10 cellular contexts compared by ENCODE assay signal in genomic region chr11:3950996-3951662, GRCh38.
DNase-seq lines count a peak whose midpoint lies in the region; ATAC-seq and TF ChIP-seq lines count a peak whose summit lies in the region.
"Had no signal": no experiment of that assay in that cellular context is flagged by ENCODE, and none has a peak within 500 bp of the region (broad histone marks: within the 10 kb centered on the region; RNA-seq: fewer than 3 reads in every experiment).

No MANE protein-coding gene starts in this region.

- H3K27ac ChIP-seq in iPS DF 6.9 (ENCODE audit: low read length) (no peak overlapping the region), WERI-Rb-1 (no peak overlapping the region)
- H3K27ac ChIP-seq: SK-N-MC had no signal

- POLR2A ChIA-PET in activated CD4-positive, alpha-beta T cell treated with anti-CD3 and anti-CD28 coated beads, Interleukin-2, amount 10 ng/mL, durations not matched to agents 7 days and 5 days (lab: Charles Lee) = interaction anchor here (0.8 to 1.6 kb wide), 2 partner anchors 96 to 107 kb away, joined by 4 read pairs; partner anchors contain the start of gene STIM1

- H3K27me3 ChIP-seq in iPS DF 6.9 (ENCODE audit: control insufficient read depth, insufficient read depth, low read length) = no peaks in the 10 kb centered on the region
- no peaks in the 10 kb centered on the region for H3K27me3 ChIP-seq in WERI-Rb-1 (ENCODE audit: insufficient read depth, low read depth, severe bottlenecking)

- DNase-seq in activated CD4-positive, alpha-beta T cell treated with anti-CD3 and anti-CD28 coated beads, Interleukin-2, amount 10 ng/mL, durations not matched to agents 7 days and 5 days = peak; percentile 34
- no peak for DNase-seq in activated CD4-positive, alpha-beta T cell treated with anti-CD3 and anti-CD28 coated beads, Interleukin-2, amount 50 U/mL, for 4 hours
- DNase-seq in activated T-helper 2 cell treated with anti-CD3 and anti-CD28 coated beads, Interferon-gamma antibody, Interleukin-2, Interleukin-4, amounts not matched to agents 10 μg/mL and 5 μg/mL and 100 μg/mL, durations not matched to agents 14 hours and 24 hours and 36 hours (ENCODE audit: low spot score) = no peak
- DNase-seq in iPS DF 6.9 (ENCODE audit: low read depth, low spot score) (peak; percentile 18), stromal cell of bone marrow (ENCODE audit: low read depth) (peak; percentile 51), putamen (ENCODE audit: low spot score) (no peak), WERI-Rb-1 (no peak)

- H3K36me3 ChIP-seq in iPS DF 6.9 (ENCODE audit: control insufficient read depth, insufficient read depth, low read length) (no peaks in the 10 kb centered on the region), WERI-Rb-1 (no peaks in the 10 kb centered on the region)

- H3K36me3 Mint-ChIP-seq in activated CD4-positive, alpha-beta T cell treated with anti-CD3 and anti-CD28 coated beads, Interleukin-2, amount 10 ng/mL, durations not matched to agents 7 days and 5 days (ENCODE audit: low read depth) = peaks cover 64% of the 10 kb centered on the region
- peaks cover 38% of the 10 kb centered on the region for H3K36me3 Mint-ChIP-seq in activated T-helper 2 cell treated with anti-CD3 and anti-CD28 coated beads, Interferon-gamma antibody, Interleukin-2, Interleukin-4, amounts not matched to agents 10 μg/mL and 5 μg/mL and 100 μg/mL, durations not matched to agents 14 hours and 24 hours and 36 hours (ENCODE audit: low read depth)

- H3K9me3 ChIP-seq in iPS DF 6.9 (ENCODE audit: control insufficient read depth, insufficient read depth, low read length) = no peaks in the 10 kb centered on the region
- no peaks in the 10 kb centered on the region for H3K9me3 ChIP-seq in WERI-Rb-1 (ENCODE audit: severe bottlenecking)

- CTCF ChIA-PET in activated CD4-positive, alpha-beta T cell treated with anti-CD3 and anti-CD28 coated beads, Interleukin-2, amount 10 ng/mL, durations not matched to agents 7 days and 5 days (lab: Charles Lee) = interaction anchor here (1.0 to 3.7 kb wide), 5 partner anchors 16 to 110 kb away, joined by 3 to 14 read pairs (median 3); partner anchors contain the start of genes RHOG and STIM1

- peak overlapping the region; percentile 43 for H3K4me3 Mint-ChIP-seq in activated CD4-positive, alpha-beta T cell treated with anti-CD3 and anti-CD28 coated beads, Interleukin-2, amount 10 ng/mL, durations not matched to agents 7 days and 5 days
- H3K4me3 Mint-ChIP-seq in activated T-helper 2 cell treated with anti-CD3 and anti-CD28 coated beads, Interferon-gamma antibody, Interleukin-2, Interleukin-4, amounts not matched to agents 10 μg/mL and 5 μg/mL and 100 μg/mL, durations not matched to agents 14 hours and 24 hours and 36 hours (ENCODE audit: low read depth) = no peak overlapping the region
- H3K4me3 Mint-ChIP-seq: dendritic cell treated with granulocyte-macrophage colony-stimulating factor and Interleukin-4, amounts not matched to agents 40 ng/mL and 50 ng/mL, for 4 days had no signal

- peaks cover 95% of the 10 kb centered on the region for H3K4me1 Mint-ChIP-seq in activated CD4-positive, alpha-beta T cell treated with anti-CD3 and anti-CD28 coated beads, Interleukin-2, amount 10 ng/mL, durations not matched to agents 7 days and 5 days
- H3K4me1 Mint-ChIP-seq in activated T-helper 2 cell treated with anti-CD3 and anti-CD28 coated beads, Interferon-gamma antibody, Interleukin-2, Interleukin-4, amounts not matched to agents 10 μg/mL and 5 μg/mL and 100 μg/mL, durations not matched to agents 14 hours and 24 hours and 36 hours (ENCODE audit: low read depth) = peaks cover 91% of the 10 kb centered on the region

- ATAC-seq in HG02970 (IDR thresholded peaks at IDR 0.05; ENCODE audit: low FRiP score, unreplicated experiment) = no peak

- WGBS in iPS DF 6.9 (ENCODE audit: insufficient coverage, insufficient read length) = no CpG with 5 or more reads among the region's 4 CpGs

- peaks cover 2% of the 10 kb centered on the region; the same call in 1 of the 2 replicates for H3K4me1 ChIP-seq in iPS DF 6.9 (ENCODE audit: control insufficient read depth, insufficient read depth, low read length)

- H3K27me3 Mint-ChIP-seq in activated CD4-positive, alpha-beta T cell treated with anti-CD3 and anti-CD28 coated beads, Interleukin-2, amount 10 ng/mL, durations not matched to agents 7 days and 5 days = no peaks in the 10 kb centered on the region
- no peaks in the 10 kb centered on the region for H3K27me3 Mint-ChIP-seq in activated T-helper 2 cell treated with anti-CD3 and anti-CD28 coated beads, Interferon-gamma antibody, Interleukin-2, Interleukin-4, amounts not matched to agents 10 μg/mL and 5 μg/mL and 100 μg/mL, durations not matched to agents 14 hours and 24 hours and 36 hours (ENCODE audit: low read depth)
- H3K27me3 Mint-ChIP-seq: dendritic cell treated with granulocyte-macrophage colony-stimulating factor and Interleukin-4, amounts not matched to agents 40 ng/mL and 50 ng/mL, for 4 days had no signal

- H3K9me3 Mint-ChIP-seq in activated CD4-positive, alpha-beta T cell treated with anti-CD3 and anti-CD28 coated beads, Interleukin-2, amount 10 ng/mL, durations not matched to agents 7 days and 5 days = peaks cover 2% of the 10 kb centered on the region
- H3K9me3 Mint-ChIP-seq in activated T-helper 2 cell treated with anti-CD3 and anti-CD28 coated beads, Interferon-gamma antibody, Interleukin-2, Interleukin-4, amounts not matched to agents 10 μg/mL and 5 μg/mL and 100 μg/mL, durations not matched to agents 14 hours and 24 hours and 36 hours = no peaks in the 10 kb centered on the region
- H3K9me3 Mint-ChIP-seq: dendritic cell treated with granulocyte-macrophage colony-stimulating factor and Interleukin-4, amounts not matched to agents 40 ng/mL and 50 ng/mL, for 4 days had no signal

- peak overlapping the region; percentile 84 for H3K27ac Mint-ChIP-seq in activated CD4-positive, alpha-beta T cell treated with anti-CD3 and anti-CD28 coated beads, Interleukin-2, amount 10 ng/mL, durations not matched to agents 7 days and 5 days
- H3K27ac Mint-ChIP-seq in activated T-helper 2 cell treated with anti-CD3 and anti-CD28 coated beads, Interferon-gamma antibody, Interleukin-2, Interleukin-4, amounts not matched to agents 10 μg/mL and 5 μg/mL and 100 μg/mL, durations not matched to agents 14 hours and 24 hours and 36 hours = peak overlapping the region; percentile 60
- H3K27ac Mint-ChIP-seq: dendritic cell treated with granulocyte-macrophage colony-stimulating factor and Interleukin-4, amounts not matched to agents 40 ng/mL and 50 ng/mL, for 4 days had no signal

- no peak for TF ChIP-seq CTCF in WERI-Rb-1 (IDR thresholded peaks at IDR 0.05; ENCODE audit: low read depth, low read length)

- intact Hi-C loops in activated T-helper 2 cell treated with anti-CD3 and anti-CD28 coated beads, Interferon-gamma antibody, Interleukin-2, Interleukin-4, amounts not matched to agents 10 μg/mL and 5 μg/mL and 100 μg/mL, durations not matched to agents 14 hours and 24 hours and 36 hours (cut with micrococcal nuclease) = loop anchor here (5.0 kb wide), 1 partner anchor 121 kb away; no protein-coding TSS in a partner anchor

- H3K4me3 ChIP-seq in iPS DF 6.9 (ENCODE audit: low read length) (no peak overlapping the region), WERI-Rb-1 (ENCODE audit: low read depth, low read length) (no peak overlapping the region)
- H3K4me3 ChIP-seq: SK-N-MC had no signal

Comparison
In these comparisons a context has a peak if more than half of its experiments do, and no peak if none do; other contexts are left out.
1. DNase-seq: peak in activated CD4-positive, alpha-beta T cell treated with anti-CD3 and anti-CD28 coated beads, Interleukin-2, amount 10 ng/mL, durations not matched to agents 7 days and 5 days (single experiment), iPS DF 6.9 (single experiment) and stromal cell of bone marrow (single experiment); none in activated CD4-positive, alpha-beta T cell treated with anti-CD3 and anti-CD28 coated beads, Interleukin-2, amount 50 U/mL, for 4 hours (0 of 2), activated T-helper 2 cell treated with anti-CD3 and anti-CD28 coated beads, Interferon-gamma antibody, Interleukin-2, Interleukin-4, amounts not matched to agents 10 μg/mL and 5 μg/mL and 100 μg/mL, durations not matched to agents 14 hours and 24 hours and 36 hours (single experiment), putamen (single experiment) and WERI-Rb-1 (single experiment).